ENCODE assay signal across 16 cellular contexts in genomic region chr19:53864308-53864836, GRCh38. TPM values are rescaled to one million over a fixed set of nuclear protein-coding genes. Genes with fewer than 3 reads are reported as not detected.
DNase-seq lines count a peak whose midpoint lies in the region; TF ChIP-seq lines count a peak whose summit lies in the region.
"Had no signal": no experiment of that assay in that cellular context is flagged by ENCODE, and none has a peak within 500 bp of the region (broad histone marks: within the 10 kb centered on the region; RNA-seq: fewer than 3 reads in every experiment).

No MANE protein-coding gene starts in this region.

- H4K20me1 ChIP-seq in PC-9 (ENCODE audit: insufficient read depth) (no peaks in the 10 kb centered on the region), OCI-LY7 (ENCODE audit: insufficient read depth, low read length) (no peaks in the 10 kb centered on the region)

- no peak for TF ChIP-seq CTCF in PC-9 (conservative IDR thresholded peaks at IDR 0.05)
- no peak for TF ChIP-seq CTCF in stomach (IDR thresholded peaks at IDR 0.05)
- no peak for TF ChIP-seq CTCF in OCI-LY7 (conservative IDR thresholded peaks at IDR 0.05; ENCODE audit: low read length)
- TF ChIP-seq CTCF in endodermal cell (conservative IDR thresholded peaks at IDR 0.05), result no peak

- no peaks in the 10 kb centered on the region for H3K27me3 ChIP-seq in H7 (ENCODE audit: control insufficient read depth, insufficient read depth, low read length)
- no peaks in the 10 kb centered on the region for H3K27me3 ChIP-seq in PC-9 (ENCODE audit: insufficient read depth, low read depth)
- H3K27me3 ChIP-seq in stomach, result no peaks in the 10 kb centered on the region
- H3K27me3 ChIP-seq in endodermal cell (ENCODE audit: control insufficient read depth, insufficient read depth, low read length, poor library complexity, severe bottlenecking), result no peaks in the 10 kb centered on the region

- TF ChIP-seq POLR2A in stomach (IDR thresholded peaks at IDR 0.05), result no peak

- H3K9me3 Mint-ChIP-seq in immature natural killer cell (no peaks in the 10 kb centered on the region), endodermal cell (no peaks in the 10 kb centered on the region)
- H3K9me3 Mint-ChIP-seq: memory B cell had no signal

- H3K4me1 ChIP-seq in PC-9 (replicated peaks; ENCODE audit: insufficient read depth) (peaks cover 28% of the 10 kb centered on the region), stomach (peaks cover 25 to 43% (median 35%) of the 10 kb centered on the region in 4 donors), OCI-LY7 (ENCODE audit: insufficient read depth, low read length, poor library complexity, severe bottlenecking) (peaks cover 22% of the 10 kb centered on the region), endodermal cell (ENCODE audit: control insufficient read depth, insufficient read depth, low read length) (no peaks in the 10 kb centered on the region)

- no peak overlapping the region for H3K9ac ChIP-seq in endodermal cell (ENCODE audit: extremely low read depth, low read length, poor library complexity, severe bottlenecking)

- H3K9me2 ChIP-seq in PC-9 (ENCODE audit: insufficient read depth) (no peaks in the 10 kb centered on the region), OCI-LY7 (ENCODE audit: insufficient read depth, low read length) (no peaks in the 10 kb centered on the region)

- no peak overlapping the region for H3K4me3 ChIP-seq in H7 (ENCODE audit: insufficient read depth, low read depth, low read length)
- H3K4me3 ChIP-seq in PC-9, result no peak overlapping the region
- H3K4me3 ChIP-seq in stomach, result no peak overlapping the region
- H3K4me3 ChIP-seq in OCI-LY7 (ENCODE audit: low read depth, low read length, poor library complexity, severe bottlenecking), result no peak overlapping the region
- no peak overlapping the region for H3K4me3 ChIP-seq in endodermal cell (ENCODE audit: low read length)
- H3K4me3 ChIP-seq: gastrocnemius medialis, HAP-1 had no signal

- H3K4me1 Mint-ChIP-seq in immature natural killer cell (peaks cover 28% of the 10 kb centered on the region in 2 donors), endodermal cell (peaks cover 13% of the 10 kb centered on the region)

- H3K79me2 ChIP-seq in PC-9 (ENCODE audit: low read depth) (peaks cover 28% of the 10 kb centered on the region), OCI-LY7 (ENCODE audit: insufficient read depth, low read depth, low read length) (no peaks in the 10 kb centered on the region)

- no peaks in the 10 kb centered on the region for H3K9me3 ChIP-seq in PC-9 (ENCODE audit: insufficient read depth, low read depth)
- no peaks in the 10 kb centered on the region for H3K9me3 ChIP-seq in stomach
- H3K9me3 ChIP-seq in OCI-LY7 (ENCODE audit: low read length), result no peaks in the 10 kb centered on the region
- no peaks in the 10 kb centered on the region for H3K9me3 ChIP-seq in endodermal cell (ENCODE audit: control insufficient read depth, low read length)
- H3K9me3 ChIP-seq: gastrocnemius medialis, HAP-1 had no signal

- peak overlapping the region in 5 of 6 donors; percentile 25 to 83 (median 48) for H3K27ac Mint-ChIP-seq in immature natural killer cell
- no peak overlapping the region for H3K27ac Mint-ChIP-seq in endodermal cell
- H3K27ac Mint-ChIP-seq: memory B cell had no signal

- POLR2A ChIA-PET in PC-9 (lab: Charles Lee; ENCODE audit: unreplicated experiment), result interaction anchor here (0.6 kb wide), 1 partner anchor 16 kb away, joined by 19 read pairs; no protein-coding TSS in a partner anchor
- POLR2A ChIA-PET in OCI-LY7 (lab: Charles Lee), result no interaction called here

- H3K4me3 Mint-ChIP-seq in immature natural killer cell (peak overlapping the region in 1 of 5 donors; percentile 16), endodermal cell (no peak overlapping the region)
- H3K4me3 Mint-ChIP-seq: memory B cell had no signal

- WGBS in stomach, 5 donors, result 26 to 60% (median 28%) methylated on average over 6 of the region's 6 CpGs
- 91 to 97% methylated on average over 6 of the region's 6 CpGs for WGBS in endodermal cell (ENCODE audit: insufficient coverage in 1 of 2, insufficient read length in 1 of 2), 2 experiments

- peak overlapping the region; percentile 99 for H3K27ac ChIP-seq in PC-9
- peak overlapping the region in 2 of 5 donors; percentile 20 to 98 for H3K27ac ChIP-seq in stomach
- H3K27ac ChIP-seq in OCI-LY7 (ENCODE audit: low read depth, low read length, poor library complexity, severe bottlenecking), result no peak overlapping the region
- H3K27ac ChIP-seq in endodermal cell (ENCODE audit: low read depth, low read length), result no peak overlapping the region

- H3K27me3 Mint-ChIP-seq in immature natural killer cell (ENCODE audit: low read depth in 3 of 3), result peaks cover 21 to 32% (median 22%) of the 10 kb centered on the region in 3 donors
- H3K27me3 Mint-ChIP-seq in endodermal cell (ENCODE audit: insufficient read depth), result peaks cover 6% of the 10 kb centered on the region

- H3K36me3 Mint-ChIP-seq in immature natural killer cell, result peaks cover 0 to 3% (median 0%) of the 10 kb centered on the region in 3 donors
- no peaks in the 10 kb centered on the region for H3K36me3 Mint-ChIP-seq in endodermal cell (ENCODE audit: low read depth)
- H3K36me3 Mint-ChIP-seq: memory B cell had no signal

- H3F3A ChIP-seq in PC-9 (ENCODE audit: insufficient read depth, low read depth), result peaks cover 34% of the 10 kb centered on the region

- DNase-seq in H7 (peak; percentile 11), PC-9 (peak in 1 of 2 experiments; percentile 69), immature natural killer cell (no peak), stomach (peak; percentile 60), NCI-H2171 (lab: John Stamatoyannopoulos, UW) (no peak), OCI-LY7 (ENCODE audit: low spot score) (no peak), endodermal cell (no peak)
- DNase-seq: effector CD4-positive, alpha-beta T cell; gastrocnemius medialis; NCI-H187 had no signal

- TF ChIP-seq EP300 in stomach (IDR thresholded peaks at IDR 0.05), result no peak

- H2AFZ ChIP-seq in PC-9 (no peak overlapping the region), OCI-LY7 (ENCODE audit: low read length) (no peak overlapping the region)

- no peaks in the 10 kb centered on the region for H3K36me3 ChIP-seq in H7 (replicated peaks; ENCODE audit: control insufficient read depth, insufficient read depth, low read length)
- H3K36me3 ChIP-seq in PC-9 (ENCODE audit: low read depth), result no peaks in the 10 kb centered on the region
- no peaks in the 10 kb centered on the region for H3K36me3 ChIP-seq in stomach
- no peaks in the 10 kb centered on the region for H3K36me3 ChIP-seq in OCI-LY7 (ENCODE audit: insufficient read depth, low read length)
- no peaks in the 10 kb centered on the region for H3K36me3 ChIP-seq in endodermal cell (ENCODE audit: control insufficient read depth, insufficient read depth, low read length)
- H3K36me3 ChIP-seq: gastrocnemius medialis, HAP-1 had no signal

- intact Hi-C loops in PC-9 (cut with micrococcal nuclease; ENCODE audit: unreplicated experiment) (no loop called here), stomach (cut with DNase I; ENCODE audit: low total_unique reads) (no loop called here), OCI-LY7 (cut with micrococcal nuclease; ENCODE audit: unreplicated experiment) (no loop called here)

- H3K4me2 ChIP-seq in PC-9 (peak overlapping the region; percentile 86), OCI-LY7 (ENCODE audit: low read length) (no peak overlapping the region)

- CTCF ChIA-PET in PC-9 (lab: Charles Lee), result interaction anchor here (0.5 kb wide), 2 partner anchors 11 to 55 kb away, joined by 3 to 5 read pairs; no protein-coding TSS in a partner anchor
- CTCF ChIA-PET in OCI-LY7 (lab: Charles Lee; ENCODE audit: unreplicated experiment), result no interaction called here

- no TSS peak for BruUV-seq in PC-9 (replicated peaks; lab: Mats Ljungman, UMichigan)
- no TSS peak for BruUV-seq in OCI-LY7 (replicated peaks; lab: Mats Ljungman, UMichigan)

RNA-seq across cellular contexts. Expression of gene MYADM, which starts 3.3 kb away (rescaled TPM):
- 37.5 and 44.9 TPM in 2 replicates for total RNA-seq in H7 (2014; rRNA removed; shearing (Covaris generic))
- total RNA-seq in PC-9 (2021), result 230 and 238 TPM in 2 replicates
- 10 to 100 TPM; 20.1 to 40.5 (median 34.0) TPM for polyA plus RNA-seq in immature natural killer cell
- 100 to 1,000 TPM in 2 of 5 donors, 10 to 100 TPM in 3; 20.7 to 195 (median 72.8) TPM for total RNA-seq in stomach
- polyA plus RNA-seq in stomach, result 10 to 100 TPM; 24.0 to 28.9 (median 24.5) TPM
- 0.98 and 3.2 TPM in 2 replicates for total RNA-seq in OCI-LY7 (2014; rRNA removed; shearing (Covaris generic))
- 0.55 and 0.82 TPM in 2 replicates for total RNA-seq in OCI-LY7 (2022)
- total RNA-seq in endodermal cell, result 100 to 1,000 TPM; 112 to 157 TPM
- 65.5 TPM for polyA plus RNA-seq in endodermal cell (2013, experiment 1 of 2)
- 69.2 TPM for polyA plus RNA-seq in endodermal cell (2013, experiment 2 of 2)

RNA-seq across cellular contexts. Expression of gene PRKCG, which starts 17.6 kb away (rescaled TPM):
- 1.1 and 1.7 TPM in 2 replicates for total RNA-seq in H7 (2014; rRNA removed; shearing (Covaris generic))
- total RNA-seq in PC-9 (2021) (5.9 TPM in 2 replicates), stomach (not detected), OCI-LY7 (2022) (not detected in 2 replicates), endodermal cell (1 to 10 TPM; 2.7 to 5.6 TPM)
- polyA plus RNA-seq in immature natural killer cell (not detected), stomach (under 1 TPM in 2 of 3 donors, not detected in 1; 0.25 to 0.30 TPM)
- total RNA-seq in OCI-LY7 (2014; rRNA removed; shearing (Covaris generic)), result not detected in 2 replicates
- polyA plus RNA-seq in endodermal cell (2013, experiment 1 of 2), result 10.6 TPM
- polyA plus RNA-seq in endodermal cell (2013, experiment 2 of 2), result 8.2 TPM
- total RNA-seq: gastrocnemius medialis, RPMI7951, subcutaneous adipose tissue had no signal

RNA-seq across cellular contexts. Expression of gene NLRP12, which starts 40.3 kb away (rescaled TPM):
- 12.7 and 16.1 TPM in 2 replicates for total RNA-seq in H7 (2014; rRNA removed; shearing (Covaris generic))
- total RNA-seq in PC-9 (2021) (0.20 and 0.37 TPM in 2 replicates), stomach (under 1 TPM in 1 of 5 donors, not detected in 4; 0.18 TPM), OCI-LY7 (2022) (not detected in 2 replicates), endodermal cell (1 to 10 TPM in 1 of 2 donors, under 1 TPM in 1; 0.20 to 2.6 TPM)
- polyA plus RNA-seq in immature natural killer cell (under 1 TPM in 2 of 3 donors, not detected in 1; 0.20 to 0.28 TPM), stomach (under 1 TPM in 2 of 3 donors, not detected in 1; 0.05 to 0.06 TPM)
- not detected in 2 replicates for total RNA-seq in OCI-LY7 (2014; rRNA removed; shearing (Covaris generic))
- 0.46 TPM for polyA plus RNA-seq in endodermal cell (2013, experiment 1 of 2)
- 0.58 TPM for polyA plus RNA-seq in endodermal cell (2013, experiment 2 of 2)
- total RNA-seq: RPMI7951 had no signal

RNA-seq across cellular contexts. Expression of gene CACNG7, which starts 44.7 kb away (rescaled TPM):
- 3.8 and 4.5 TPM in 2 replicates for total RNA-seq in H7 (2014; rRNA removed; shearing (Covaris generic))
- total RNA-seq in PC-9 (2021) (not detected in 2 replicates), stomach (not detected), OCI-LY7 (2022) (not detected in 2 replicates), endodermal cell (1 to 10 TPM; 2.7 to 3.4 TPM)
- polyA plus RNA-seq in immature natural killer cell (not detected), stomach (under 1 TPM in 1 of 3 donors, not detected in 2; 0.05 TPM)
- not detected in 2 replicates for total RNA-seq in OCI-LY7 (2014; rRNA removed; shearing (Covaris generic))
- polyA plus RNA-seq in endodermal cell (2013, experiment 1 of 2), result 48.2 TPM
- polyA plus RNA-seq in endodermal cell (2013, experiment 2 of 2), result 46.4 TPM
- total RNA-seq: gastrocnemius medialis, renal cortical epithelial cell, RPMI7951, subcutaneous adipose tissue had no signal
- polyA plus RNA-seq: adipose tissue had no signal

Comparison
In these comparisons a context has a peak if more than half of its experiments do, and no peak if none do; other contexts are left out.
1. DNase-seq: peak in H7 (single experiment) and stomach (single experiment); none in immature natural killer cell (0 of 3), NCI-H2171 (single experiment), OCI-LY7 (single experiment) and endodermal cell (single experiment).